Comparison of ENCODE assay signal across 8 cellular contexts in the genomic region with DNA sequence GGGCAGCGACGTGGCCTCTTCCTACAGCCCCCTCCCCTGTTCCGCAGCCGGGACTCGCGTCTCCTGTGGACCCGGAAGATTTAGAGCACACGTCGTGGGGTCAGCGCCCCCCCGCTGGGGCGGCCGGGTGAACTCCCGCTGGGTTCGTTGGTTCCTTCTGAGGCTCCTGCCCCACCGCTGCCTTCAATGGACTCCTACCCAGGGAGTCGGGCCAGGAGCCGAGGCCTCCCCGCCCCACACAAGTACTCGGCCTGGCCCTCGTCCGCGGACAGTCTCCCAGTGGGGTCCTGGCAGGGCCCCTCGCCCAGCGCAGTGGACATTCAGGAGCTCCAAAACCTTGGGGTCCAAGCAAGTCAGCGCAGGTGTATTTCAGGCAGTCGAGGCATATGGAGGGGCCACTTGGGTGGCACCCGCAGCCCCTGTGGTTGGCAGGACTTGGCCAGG.
DNase-seq lines count a peak whose midpoint lies in the region; ATAC-seq and TF ChIP-seq lines count a peak whose summit lies in the region.

No MANE protein-coding gene starts in this region.

- peak; percentile 35 for DNase-seq in CD1c-positive myeloid dendritic cell (ENCODE audit: extremely low spot score)
- peak; percentile 82 for DNase-seq in NB4 (ENCODE audit: low read depth)
- DNase-seq in D341Med (ENCODE audit: low spot score), result no peak
- no peak for DNase-seq in cerebellar nuclear complex (lab: John Stamatoyannopoulos, UW)
- no peak for DNase-seq in GM20000 (ENCODE audit: low spot score)

- H3K27ac ChIP-seq in cingulate gyrus (ENCODE audit: low read depth, low read length) (peak overlapping the region; percentile 60), mucosa of rectum (ENCODE audit: low read depth in 2 of 2, low read length in 2 of 2) (no peak overlapping the region)

- peak overlapping the region in 1 of 2 donors; percentile 33 for H3K9ac ChIP-seq in mucosa of rectum (ENCODE audit: low read depth in 1 of 2, low read length in 2 of 2)

- H3K27me3 ChIP-seq in mucosa of rectum (ENCODE audit: control insufficient read depth in 2 of 2, insufficient read depth in 2 of 2, low read length in 2 of 2), result peaks cover 26 to 35% of the 10 kb centered on the region in 2 donors

- no peak for ATAC-seq in HG03442 (IDR thresholded peaks at IDR 0.05; ENCODE audit: unreplicated experiment)

- peaks cover 4 to 14% of the 10 kb centered on the region in 2 donors for H3K4me1 ChIP-seq in mucosa of rectum (ENCODE audit: control insufficient read depth in 2 of 2, insufficient read depth in 2 of 2, low read length in 2 of 2)

- TF ChIP-seq CTCF in NB4 (IDR thresholded peaks at IDR 0.05; ENCODE audit: low read depth, low read length) (no peak), GM20000 (IDR thresholded peaks at IDR 0.05; ENCODE audit: extremely low read depth, missing control alignments) (no peak)

- H3K4me3 ChIP-seq in NB4 (ENCODE audit: low read depth, low read length) (peak overlapping the region; percentile 71), mucosa of rectum (ENCODE audit: low read length in 2 of 2) (peak overlapping the region; percentile 35 to 37)

- no peak for TF ChIP-seq POLR2A in NB4 (IDR thresholded peaks at IDR 0.05; ENCODE audit: extremely low read depth, insufficient read length)

- no peaks in the 10 kb centered on the region for H3K9me3 ChIP-seq in mucosa of rectum (ENCODE audit: control insufficient read depth in 2 of 2, low read length in 2 of 2)

- H3K36me3 ChIP-seq in mucosa of rectum (ENCODE audit: control insufficient read depth in 2 of 2, insufficient read depth in 2 of 2, low read length in 2 of 2), result no peaks in the 10 kb centered on the region

Comparison
In these comparisons a context has a peak if more than half of its experiments do, and no peak if none do; other contexts are left out.
1. DNase-seq: peak in CD1c-positive myeloid dendritic cell (single experiment) and NB4 (single experiment); none in D341Med (single experiment), cerebellar nuclear complex (0 of 2) and GM20000 (single experiment).